7 cellular contexts compared by ENCODE assay signal in the genomic region with DNA sequence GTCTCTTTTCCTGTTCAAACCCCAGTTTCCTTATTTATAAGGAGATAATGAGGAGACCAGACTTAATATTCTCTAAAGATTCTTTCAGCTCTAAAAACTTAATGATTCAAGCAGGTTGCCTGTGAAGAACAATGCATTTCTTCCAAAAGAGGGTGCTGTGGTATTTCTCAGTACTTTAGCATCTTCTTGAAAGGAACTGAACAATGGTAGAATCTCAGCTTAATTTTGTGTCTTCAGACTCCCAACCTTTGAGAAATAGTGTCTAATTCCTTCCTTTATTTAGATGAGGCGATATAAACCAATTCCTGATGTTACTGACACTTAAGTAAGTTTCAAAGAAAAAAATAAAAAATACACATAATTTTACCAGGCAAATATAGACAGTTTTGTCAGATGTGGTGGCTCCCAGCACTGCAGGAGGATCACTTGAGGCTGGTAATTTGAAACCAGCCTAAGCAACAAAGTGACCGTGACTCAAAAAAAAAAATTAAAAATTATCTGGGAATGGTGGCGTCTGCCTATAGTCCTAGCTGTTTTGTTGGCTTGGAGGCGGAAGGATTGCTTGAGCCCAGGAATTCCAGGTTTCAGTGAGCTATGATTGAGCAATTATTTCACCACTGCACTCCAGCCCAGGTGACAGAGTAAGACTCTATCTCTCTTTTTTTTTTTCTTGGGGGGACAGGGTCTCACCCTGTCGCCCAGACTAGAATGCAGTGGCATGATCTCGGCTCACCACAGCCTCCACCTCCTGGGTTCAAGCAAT.
DNase-seq lines count a peak whose midpoint lies in the region; ATAC-seq and TF ChIP-seq lines count a peak whose summit lies in the region.

No MANE protein-coding gene starts in this region.

- no peaks in the 10 kb centered on the region for H3K27me3 Mint-ChIP-seq in nephron (ENCODE audit: low read depth)

- H3K4me1 Mint-ChIP-seq in nephron, result peaks cover 5% of the 10 kb centered on the region

- H3K9me3 Mint-ChIP-seq in nephron, result no peaks in the 10 kb centered on the region

- no peak for TF ChIP-seq POLR2A in lower leg skin (IDR thresholded peaks at IDR 0.05)

- H3K4me3 Mint-ChIP-seq in nephron, result no peak overlapping the region

- POLR2A ChIA-PET in GM10248 (lab: Yijun Ruan, JAX), result interaction anchor here (1.1 kb wide), 1 partner anchor 189 kb away, joined by 5 read pairs; a partner anchor contains a TSS

- DNase-seq in GM10248 (ENCODE audit: extremely low spot score) (peak; percentile 35), NCI-H2029 (lab: John Stamatoyannopoulos, UW) (peak; percentile 64), dedifferentiated amniotic fluid mesenchymal stem cell (ENCODE audit: extremely low spot score) (peak; percentile 62), lower leg skin (ENCODE audit: low spot score in 2 of 2) (no peak)
- no peak for DNase-seq in activated T-cell treated with anti-CD3 and anti-CD28 coated beads, Interleukin-2, amount 50 U/mL, for 1 hour

- intact Hi-C loops in lower leg skin (cut with DNase I; ENCODE audit: low total_unique reads), result no loop called here

- CTCF ChIA-PET in GM10248 (lab: Yijun Ruan, JAX), result interaction anchor here (0.7 to 4.6 kb wide), 19 partner anchors 13 to 200 kb away, joined by 3 to 39 read pairs (median 3); a partner anchor contains a TSS

- H3K36me3 Mint-ChIP-seq in nephron (ENCODE audit: low read depth), result peaks cover 3% of the 10 kb centered on the region

- no peak for ATAC-seq in HG02938 (IDR thresholded peaks at IDR 0.05; ENCODE audit: unreplicated experiment)

- H3K27ac Mint-ChIP-seq in nephron, result peak overlapping the region; percentile 62 to 78 (median 75)

- WGBS in lower leg skin, 2 donors, result 75 to 81% methylated on average over 6 of the region's 6 CpGs

- TF ChIP-seq CTCF in GM10248 (IDR thresholded peaks at IDR 0.05; ENCODE audit: control extremely low read depth, extremely low read depth, low read depth, missing control alignments), result peak; percentile 58
- peak; percentile 48 to 64 (median 55) for TF ChIP-seq CTCF in nephron (IDR thresholded peaks at IDR 0.05; ENCODE audit: unreplicated experiment in 3 of 3)
- TF ChIP-seq CTCF in lower leg skin (IDR thresholded peaks at IDR 0.05), result no peak

- H3K4me3 ChIP-seq in lower leg skin (ENCODE audit: low read depth, poor library complexity, severe bottlenecking), result no peak overlapping the region

Comparison
In these comparisons a context has a peak if more than half of its experiments do, and no peak if none do; other contexts are left out.
1. DNase-seq: peak in GM10248 (single experiment), NCI-H2029 (single experiment) and dedifferentiated amniotic fluid mesenchymal stem cell (single experiment); none in lower leg skin (0 of 2) and activated T-cell treated with anti-CD3 and anti-CD28 coated beads, Interleukin-2, amount 50 U/mL, for 1 hour (single experiment).
2. CTCF ChIP-seq: peak in GM10248 (single experiment) and nephron (3 of 3); none in lower leg skin (0 of 3).